Comparison of ENCODE assay signal across 33 cellular contexts in genomic region chr2:145987797-145988196, GRCh38.
"Had no signal": no experiment of that assay in that cellular context is flagged by ENCODE, and none has a peak within 500 bp of the region (broad histone marks: within the 10 kb centered on the region; RNA-seq: fewer than 3 reads in every experiment).

No MANE protein-coding gene starts in this region.

- H3K27me3 Mint-ChIP-seq: activated CD4-positive, alpha-beta memory T cell treated with anti-CD3 and anti-CD28 coated beads for 36 hours; activated CD4-positive, alpha-beta T cell treated with anti-CD3 and anti-CD28 coated beads, Interleukin-2, amount 10 ng/mL, durations not matched to agents 24 days and 14 days; activated naive CD4-positive, alpha-beta T cell treated with anti-CD3 and anti-CD28 coated beads, Interleukin-2, amount 50 U/mL, for 24 hours; activated naive CD8-positive, alpha-beta T cell treated with anti-CD3 and anti-CD28 coated beads, Interleukin-2, amount 50 U/mL, for 24 hours; central memory CD8-positive, alpha-beta T cell; stimulated activated memory B cell treated with anti-CD40 and anti-IgM and Interleukin-4, amounts not matched to agents 10 μg/mL and 1 μg/mL and 100 μg/mL, for 72 hours; stimulated activated naive CD8-positive, alpha-beta T cell treated with anti-CD3 and anti-CD28 coated beads, Interleukin-15, amount 100 ng/mL, for 72 hours had no signal

- H3K4me3 Mint-ChIP-seq: activated CD4-positive, alpha-beta memory T cell treated with anti-CD3 and anti-CD28 coated beads for 36 hours; activated CD4-positive, alpha-beta T cell treated with anti-CD3 and anti-CD28 coated beads, Interleukin-2, amount 10 ng/mL, durations not matched to agents 24 days and 14 days; activated naive CD4-positive, alpha-beta T cell treated with anti-CD3 and anti-CD28 coated beads, Interleukin-2, amount 50 U/mL, for 24 hours; activated naive CD8-positive, alpha-beta T cell treated with anti-CD3 and anti-CD28 coated beads, Interleukin-2, amount 50 U/mL, for 24 hours; central memory CD8-positive, alpha-beta T cell; mesothelial cell of epicardium; naive thymus-derived CD4-positive, alpha-beta T cell; stimulated activated memory B cell treated with anti-CD40 and anti-IgM and Interleukin-4, amounts not matched to agents 10 μg/mL and 1 μg/mL and 100 μg/mL, for 72 hours; stimulated activated naive CD8-positive, alpha-beta T cell treated with anti-CD3 and anti-CD28 coated beads, Interleukin-15, amount 100 ng/mL, for 72 hours had no signal

- H3K36me3 Mint-ChIP-seq: activated CD4-positive, alpha-beta memory T cell treated with anti-CD3 and anti-CD28 coated beads for 36 hours; activated naive CD4-positive, alpha-beta T cell treated with anti-CD3 and anti-CD28 coated beads, Interleukin-2, amount 50 U/mL, for 24 hours; mesothelial cell of epicardium; stimulated activated memory B cell treated with anti-CD40 and anti-IgM and Interleukin-4, amounts not matched to agents 10 μg/mL and 1 μg/mL and 100 μg/mL, for 72 hours had no signal

- DNase-seq: activated CD4-positive, alpha-beta memory T cell treated with anti-CD3 and anti-CD28 coated beads for 36 hours; activated CD4-positive, alpha-beta T cell treated with anti-CD3 and anti-CD28 coated beads, Interleukin-2, amount 10 ng/mL, durations not matched to agents 24 days and 14 days; activated CD4-positive, CD25-positive, alpha-beta regulatory T cell treated with anti-CD3 and anti-CD28 coated beads, Interleukin-2, amount 50 U/mL, for 72 hours; activated CD8-positive, alpha-beta memory T cell treated with anti-CD3 and anti-CD28 coated beads, Interleukin-2, amount 50 U/mL, for 4 hours; activated gamma-delta T cell treated with Interleukin-2 at 50 U/mL for 16 hours; activated naive CD8-positive, alpha-beta T cell treated with anti-CD3 and anti-CD28 coated beads, Interleukin-2, amount 50 U/mL, for 24 hours; activated T-cell treated with anti-CD3 and anti-CD28 coated beads, Interleukin-2, amount 50 U/mL, for 1 hour; dermis blood vessel endothelial cell; effector memory CD4-positive, alpha-beta T cell; erythroblast; left cardiac atrium; left ventricle myocardium superior; mammary epithelial cell; naive thymus-derived CD4-positive, alpha-beta T cell; posterior cingulate gyrus; sigmoid colon; small intestine; stimulated activated CD4-positive, alpha-beta T cell treated with anti-CD3 and anti-CD28 coated beads, Interleukin-1b, Interleukin-23, amount 100 ng/mL, for 48 hours; stimulated activated CD4-positive, alpha-beta T cell treated with anti-CD3 and anti-CD28 coated beads, Interleukin-4, amount 100 ng/mL, for 4 hours; stimulated activated CD8-positive, alpha-beta memory T cell treated with anti-CD3 and anti-CD28 coated beads, Interleukin-4, amount 100 ng/mL, for 48 hours; stimulated activated naive CD8-positive, alpha-beta T cell treated with anti-CD3 and anti-CD28 coated beads, Interleukin-15, amount 100 ng/mL, for 72 hours; substantia nigra; SW 1271; T-helper 2 cell; upper lobe of left lung had no signal

- H3K4me1 Mint-ChIP-seq: activated CD4-positive, alpha-beta T cell treated with anti-CD3 and anti-CD28 coated beads, Interleukin-2, amount 10 ng/mL, durations not matched to agents 24 days and 14 days; activated naive CD4-positive, alpha-beta T cell treated with anti-CD3 and anti-CD28 coated beads, Interleukin-2, amount 50 U/mL, for 24 hours; activated naive CD8-positive, alpha-beta T cell treated with anti-CD3 and anti-CD28 coated beads, Interleukin-2, amount 50 U/mL, for 24 hours; central memory CD8-positive, alpha-beta T cell; naive thymus-derived CD4-positive, alpha-beta T cell; stimulated activated memory B cell treated with anti-CD40 and anti-IgM and Interleukin-4, amounts not matched to agents 10 μg/mL and 1 μg/mL and 100 μg/mL, for 72 hours; stimulated activated naive CD8-positive, alpha-beta T cell treated with anti-CD3 and anti-CD28 coated beads, Interleukin-15, amount 100 ng/mL, for 72 hours had no signal

- H3K4me2 ChIP-seq: hepatocyte had no signal

- H3K9me3 ChIP-seq: gastroesophageal sphincter, sigmoid colon, upper lobe of left lung had no signal

- H3K27me3 ChIP-seq: gastroesophageal sphincter, hepatocyte, sigmoid colon, upper lobe of left lung had no signal

- H3K27ac Mint-ChIP-seq: activated CD4-positive, alpha-beta memory T cell treated with anti-CD3 and anti-CD28 coated beads for 36 hours; activated CD4-positive, alpha-beta T cell treated with anti-CD3 and anti-CD28 coated beads, Interleukin-2, amount 10 ng/mL, durations not matched to agents 24 days and 14 days; activated naive CD4-positive, alpha-beta T cell treated with anti-CD3 and anti-CD28 coated beads, Interleukin-2, amount 50 U/mL, for 24 hours; activated naive CD8-positive, alpha-beta T cell treated with anti-CD3 and anti-CD28 coated beads, Interleukin-2, amount 50 U/mL, for 24 hours; mesothelial cell of epicardium; naive thymus-derived CD4-positive, alpha-beta T cell; stimulated activated memory B cell treated with anti-CD40 and anti-IgM and Interleukin-4, amounts not matched to agents 10 μg/mL and 1 μg/mL and 100 μg/mL, for 72 hours; stimulated activated naive CD8-positive, alpha-beta T cell treated with anti-CD3 and anti-CD28 coated beads, Interleukin-15, amount 100 ng/mL, for 72 hours had no signal

- FAIRE-seq: bronchial epithelial cell, keratinocyte, small intestine had no signal

- H3K36me3 ChIP-seq: gastroesophageal sphincter, sigmoid colon, upper lobe of left lung had no signal

- H2AFZ ChIP-seq: hepatocyte had no signal

- ATAC-seq: activated naive CD8-positive, alpha-beta T cell treated with anti-CD3 and anti-CD28 coated beads, Interleukin-2, amount 50 U/mL, for 24 hours; gastroesophageal sphincter; left cardiac atrium; left ventricle myocardium superior; naive thymus-derived CD4-positive, alpha-beta T cell; stimulated activated memory B cell treated with anti-CD40 and anti-IgM and Interleukin-4, amounts not matched to agents 10 μg/mL and 1 μg/mL and 100 μg/mL, for 72 hours; stimulated activated naive CD8-positive, alpha-beta T cell treated with anti-CD3 and anti-CD28 coated beads, Interleukin-15, amount 100 ng/mL, for 72 hours had no signal

- H3K27ac ChIP-seq: gastroesophageal sphincter, hepatocyte, sigmoid colon, upper lobe of left lung had no signal

- H3K4me1 ChIP-seq: gastroesophageal sphincter, sigmoid colon, upper lobe of left lung had no signal

- H3K4me3 ChIP-seq: gastroesophageal sphincter, hepatocyte, sigmoid colon, upper lobe of left lung had no signal

- H3K79me2 ChIP-seq: hepatocyte had no signal
